Comparison of ENCODE assay signal across 8 cellular contexts in genomic region chr1:160681067-160681890, GRCh38. TPM values are rescaled to one million over a fixed set of nuclear protein-coding genes. Genes with fewer than 3 reads are reported as not detected.
DNase-seq lines count a peak whose midpoint lies in the region; ATAC-seq, FAIRE-seq and TF ChIP-seq lines count a peak whose summit lies in the region.

No MANE protein-coding gene starts in this region.

- no peaks in the 10 kb centered on the region for H3K27me3 ChIP-seq in right atrium auricular region
- H3K27me3 ChIP-seq in prostate gland (replicated peaks; ENCODE audit: insufficient read depth) = no peaks in the 10 kb centered on the region

- WGBS in A549 (ENCODE audit: missing lambda C conversion rate) = 45% methylated on average over 10 of the region's 10 CpGs
- WGBS in prostate gland = 59% methylated on average over 10 of the region's 10 CpGs

- no peak for TF ChIP-seq POLR2A in A549 (IDR thresholded peaks at IDR 0.05; ENCODE audit: low read length)
- no peak for TF ChIP-seq POLR2A in prostate gland (IDR thresholded peaks at IDR 0.05)

- H3K27ac ChIP-seq in A549 = no peak overlapping the region
- H3K27ac ChIP-seq in right atrium auricular region = no peak overlapping the region
- no peak overlapping the region for H3K27ac ChIP-seq in prostate gland

- no peak for TF ChIP-seq EP300 in A549 (IDR thresholded peaks at IDR 0.05)

- FAIRE-seq in A549 (lab: Jason Lieb, UNC) (no peak), HTR-8/SVneo (lab: Jason Lieb, UNC) (no peak)

- H3K4me2 ChIP-seq in A549 = no peak overlapping the region

- peak; percentile 78 to 97 for ATAC-seq in A549
- ATAC-seq in GM18502 (IDR thresholded peaks at IDR 0.05; ENCODE audit: poor library complexity, unreplicated experiment) = peak; percentile 45
- peak; percentile 92 for ATAC-seq in SK-N-SH treated with all-trans-retinoic acid at 6 μM for 48 hours

- POLR2A ChIA-PET in A549 (lab: Yijun Ruan, JAX) = no interaction called here

- no peaks in the 10 kb centered on the region for H3K4me1 ChIP-seq in A549
- H3K4me1 ChIP-seq in right atrium auricular region = no peaks in the 10 kb centered on the region
- no peaks in the 10 kb centered on the region for H3K4me1 ChIP-seq in prostate gland (replicated peaks)

- CTCF ChIA-PET in A549 (lab: Yijun Ruan, JAX) = interaction anchor here (0.5 to 2.3 kb wide), 13 partner anchors 9 to 309 kb away, joined by 3 to 13 read pairs (median 5); partner anchors contain the start of gene ITLN2

- H3K36me3 ChIP-seq in right atrium auricular region (no peaks in the 10 kb centered on the region), prostate gland (no peaks in the 10 kb centered on the region)

- peak; percentile 56 to 79 for TF ChIP-seq RAD21 in A549 (conservative IDR thresholded peaks at IDR 0.05 in 1 of 2, IDR thresholded peaks at IDR 0.05 in 1 of 2)

- peak; percentile 43 to 84 for DNase-seq in A549 (ENCODE audit: low read depth in 1 of 2, low spot score in 1 of 2)
- peak; percentile 19 for DNase-seq in HTR-8/SVneo (ENCODE audit: insufficient read length, low spot score)
- DNase-seq in activated naive CD4-positive, alpha-beta T cell treated with Interleukin-2 at 50 U/mL for 16 hours = peak; percentile 85
- peak; percentile 78 for DNase-seq in right atrium auricular region (ENCODE audit: low spot score)
- peak; percentile 91 for DNase-seq in stimulated activated CD4-positive, alpha-beta T cell treated with anti-CD3 and anti-CD28 coated beads, Interleukin-15, amount 100 ng/mL, for 24 hours
- DNase-seq in prostate gland (ENCODE audit: low spot score) = no peak

- intact Hi-C loops in prostate gland (cut with DNase I) = no loop called here

- TF ChIP-seq CTCF in A549 (IDR thresholded peaks at IDR 0.05) = peak; percentile 51
- TF ChIP-seq CTCF in right atrium auricular region (IDR thresholded peaks at IDR 0.05) = peak in 1 of 2 donors; percentile 57
- TF ChIP-seq CTCF in prostate gland (IDR thresholded peaks at IDR 0.05) = peak in 2 of 4 experiments; percentile 36 to 47

- H3K4me3 ChIP-seq in A549 = no peak overlapping the region
- H3K4me3 ChIP-seq in right atrium auricular region = no peak overlapping the region
- H3K4me3 ChIP-seq in prostate gland = no peak overlapping the region

- no peaks in the 10 kb centered on the region for H3K9me3 ChIP-seq in A549
- H3K9me3 ChIP-seq in right atrium auricular region = no peaks in the 10 kb centered on the region
- H3K9me3 ChIP-seq in prostate gland = no peaks in the 10 kb centered on the region

TF ChIP-seq in A549, 52 proteins besides CTCF, POLR2A, EP300 and RAD21:
- TF ChIP-seq ATOH8 (CRISPR knock-in tag; IDR thresholded peaks at IDR 0.05; ENCODE audit: low read depth) (no peak), HOXB13 (CRISPR knock-in tag; IDR thresholded peaks at IDR 0.05; ENCODE audit: low read depth) (no peak), PHF8 (IDR thresholded peaks at IDR 0.05; ENCODE audit: borderline replicate concordance, low read depth) (no peak), SMC3 (IDR thresholded peaks at IDR 0.05) (peak; percentile 39; the same call in 1 of the 3 replicates), MYC (IDR thresholded peaks at IDR 0.05; ENCODE audit: borderline replicate concordance, low read length) (no peak), TFCP2L1 (CRISPR knock-in tag; IDR thresholded peaks at IDR 0.05) (no peak), MAFK (IDR thresholded peaks at IDR 0.05; ENCODE audit: partially characterized antibody) (peak; percentile 95), BHLHE40 (IDR thresholded peaks at IDR 0.05; ENCODE audit: low read depth, low read length) (no peak), HES2 (IDR thresholded peaks at IDR 0.05) (no peak), ZNF302 (CRISPR knock-in tag; IDR thresholded peaks at IDR 0.05) (no peak), MAX (IDR thresholded peaks at IDR 0.05) (no peak)

TF ChIP-seq in SK-N-SH treated with all-trans-retinoic acid at 6 μM for 48 hours, 23 proteins besides CTCF, POLR2A, EP300 and RAD21 (continues in another document):
- no peak for TF ChIP-seq ZNF70 (CRISPR knock-in tag; IDR thresholded peaks at IDR 0.05)
- no peak for TF ChIP-seq CREB5 (CRISPR knock-in tag; IDR thresholded peaks at IDR 0.05; ENCODE audit: low read depth)
- TF ChIP-seq ZNF565 (CRISPR knock-in tag; conservative IDR thresholded peaks at IDR 0.05; ENCODE audit: low read depth) = no peak
- no peak for TF ChIP-seq PATZ1 (CRISPR knock-in tag; IDR thresholded peaks at IDR 0.05; ENCODE audit: borderline replicate concordance)
- TF ChIP-seq CSDC2 (CRISPR knock-in tag; IDR thresholded peaks at IDR 0.05) = no peak
- TF ChIP-seq CSRNP3 (CRISPR knock-in tag; IDR thresholded peaks at IDR 0.05) = no peak
- no peak for TF ChIP-seq ARNTL (CRISPR knock-in tag; IDR thresholded peaks at IDR 0.05; ENCODE audit: borderline replicate concordance, low read depth)
- TF ChIP-seq SNAI2 (CRISPR knock-in tag; IDR thresholded peaks at IDR 0.05) = no peak
- TF ChIP-seq BACH2 (CRISPR knock-in tag; IDR thresholded peaks at IDR 0.05; ENCODE audit: borderline replicate concordance) = no peak
- no peak for TF ChIP-seq PPARA (CRISPR knock-in tag; IDR thresholded peaks at IDR 0.05; ENCODE audit: borderline replicate concordance)

RNA-seq across cellular contexts. Expression of gene CD48, which starts 30.3 kb away (rescaled TPM):
- not detected in 2 replicates for polyA plus RNA-seq in A549 (2011; rRNA removed)
- not detected in 2 replicates for polyA plus RNA-seq in A549 (2012; cell fraction: cytosol; rRNA removed)
- not detected in 2 replicates for polyA plus RNA-seq in A549 (2012; cell fraction: nucleus; rRNA removed)
- not detected in 3 replicates for polyA plus RNA-seq in A549 (2017; fragmentation: RNase III; extraction: RNeasy Plus Mini Kit Qiagen cat#74134 plus additional on column Dnase treatment)
- not detected in 2 replicates for polyA minus RNA-seq in A549 (2011; rRNA and poly(A)+ RNA removed)
- 1 to 10 TPM; 1.2 to 3.2 TPM for total RNA-seq in right atrium auricular region
- 1 to 10 TPM; 3.0 to 4.7 TPM for total RNA-seq in prostate gland

RNA-seq across cellular contexts. Expression of gene SLAMF1, which starts 34.4 kb away (rescaled TPM):
- polyA plus RNA-seq in A549 (2011; rRNA removed) = not detected in 2 replicates
- not detected in 2 replicates for polyA plus RNA-seq in A549 (2012; cell fraction: cytosol; rRNA removed)
- polyA plus RNA-seq in A549 (2012; cell fraction: nucleus; rRNA removed) = not detected in 2 replicates
- polyA plus RNA-seq in A549 (2017; fragmentation: RNase III; extraction: RNeasy Plus Mini Kit Qiagen cat#74134 plus additional on column Dnase treatment) = not detected in 3 replicates
- polyA minus RNA-seq in A549 (2011; rRNA and poly(A)+ RNA removed) = not detected in 2 replicates
- under 1 TPM; 0.11 to 0.31 TPM for total RNA-seq in right atrium auricular region
- under 1 TPM; 0.17 to 0.36 TPM for total RNA-seq in prostate gland

RNA-seq across cellular contexts. Expression of gene SLAMF7, which starts 57.8 kb away (rescaled TPM):
- polyA plus RNA-seq in A549 (2011; rRNA removed) (0.57 and 0.73 TPM in 2 replicates), A549 (2017; fragmentation: RNase III; extraction: RNeasy Plus Mini Kit Qiagen cat#74134 plus additional on column Dnase treatment) (1.8 to 2.2 TPM (median 2.0 TPM) in 3 replicates)
- 0.11 and 0.26 TPM in 2 replicates for polyA plus RNA-seq in A549 (2012; cell fraction: cytosol; rRNA removed)
- 0.19 and 0.45 TPM in 2 replicates for polyA plus RNA-seq in A549 (2012; cell fraction: nucleus; rRNA removed)
- 0.88 and 1.7 TPM in 2 replicates for polyA minus RNA-seq in A549 (2011; rRNA and poly(A)+ RNA removed)
- total RNA-seq in right atrium auricular region (under 1 TPM in 1 of 2 donors, not detected in 1; 0.98 TPM), prostate gland (under 1 TPM; 0.14 to 0.51 TPM)
